In genomic region chr6:82506526-82506925, GRCh38 we compare ENCODE assay signal across 20 cellular contexts.
"Had no signal": no experiment of that assay in that cellular context is flagged by ENCODE, and none has a peak within 500 bp of the region (broad histone marks: within the 10 kb centered on the region; RNA-seq: fewer than 3 reads in every experiment).

No MANE protein-coding gene starts in this region.

- H3K9me3 Mint-ChIP-seq: activated naive CD8-positive, alpha-beta T cell treated with anti-CD3 and anti-CD28 coated beads, Interleukin-2, amount 50 U/mL, for 24 hours had no signal

- H3K36me3 ChIP-seq: ascending aorta, cardiac muscle cell, left ventricle myocardium inferior, transverse colon had no signal

- H3K4me3 ChIP-seq: ascending aorta, cardiac muscle cell, hepatocyte, left ventricle myocardium inferior, transverse colon had no signal

- H3K4me3 Mint-ChIP-seq: activated naive CD4-positive, alpha-beta T cell treated with anti-CD3 and anti-CD28 coated beads for 36 hours; activated naive CD8-positive, alpha-beta T cell treated with anti-CD3 and anti-CD28 coated beads, Interleukin-2, amount 50 U/mL, for 24 hours; natural killer cell treated with Interleukin-12 subunit alpha and Interleukin-12 subunit beta and Interleukin-15 and Interleukin-18, amount 100 ng/mL, for 72 hours; T-helper 2 cell treated with Interferon-gamma antibody and Interleukin-4, amounts not matched to agents 5 μg/mL and 100 μg/mL, for 36 hours had no signal

- H3K9me3 ChIP-seq: ascending aorta, left ventricle myocardium inferior, transverse colon had no signal

- ATAC-seq: activated naive CD8-positive, alpha-beta T cell treated with anti-CD3 and anti-CD28 coated beads, Interleukin-2, amount 50 U/mL, for 24 hours; natural killer cell treated with Interleukin-12 subunit alpha and Interleukin-12 subunit beta and Interleukin-15 and Interleukin-18, amount 100 ng/mL, for 72 hours; right cardiac atrium; stimulated activated naive CD8-positive, alpha-beta T cell treated with anti-CD3 and anti-CD28 coated beads, Interleukin-15, Interleukin-2, amounts not matched to agents 100 U/mL and 50 U/mL, for 24 hours had no signal

- DNase-seq: activated CD4-positive, CD25-positive, alpha-beta regulatory T cell treated with anti-CD3 and anti-CD28 coated beads, Interleukin-2, amount 50 U/mL, for 72 hours; activated naive CD4-positive, alpha-beta T cell treated with anti-CD3 and anti-CD28 coated beads for 36 hours; activated naive CD8-positive, alpha-beta T cell treated with anti-CD3 and anti-CD28 coated beads, Interleukin-2, amount 50 U/mL, for 24 hours; activated T-cell treated with anti-CD3 and anti-CD28 coated beads for 4 hours; erythroblast; kidney; left ventricle myocardium inferior; mesendoderm; occipital lobe; right cardiac atrium; small intestine; stimulated activated naive CD8-positive, alpha-beta T cell treated with anti-CD3 and anti-CD28 coated beads, Interleukin-15, Interleukin-2, amounts not matched to agents 100 U/mL and 50 U/mL, for 24 hours; SW 1271; transverse colon had no signal

- H3K4me1 ChIP-seq: ascending aorta, left ventricle myocardium inferior, transverse colon had no signal

- H3K36me3 Mint-ChIP-seq: natural killer cell treated with Interleukin-12 subunit alpha and Interleukin-12 subunit beta and Interleukin-15 and Interleukin-18, amount 100 ng/mL, for 72 hours had no signal

- H3K27me3 ChIP-seq: ascending aorta, cardiac muscle cell, hepatocyte, transverse colon had no signal

- H3K4me1 Mint-ChIP-seq: activated naive CD8-positive, alpha-beta T cell treated with anti-CD3 and anti-CD28 coated beads, Interleukin-2, amount 50 U/mL, for 24 hours had no signal

- H3K27ac ChIP-seq: ascending aorta, cardiac muscle cell, hepatocyte, left ventricle myocardium inferior, transverse colon had no signal

- H3K27ac Mint-ChIP-seq: activated naive CD4-positive, alpha-beta T cell treated with anti-CD3 and anti-CD28 coated beads for 36 hours; activated naive CD8-positive, alpha-beta T cell treated with anti-CD3 and anti-CD28 coated beads, Interleukin-2, amount 50 U/mL, for 24 hours; natural killer cell treated with Interleukin-12 subunit alpha and Interleukin-12 subunit beta and Interleukin-15 and Interleukin-18, amount 100 ng/mL, for 72 hours; progenitor cell of endocrine pancreas; T-helper 2 cell treated with Interferon-gamma antibody and Interleukin-4, amounts not matched to agents 5 μg/mL and 100 μg/mL, for 36 hours had no signal

- H3K27me3 Mint-ChIP-seq: activated naive CD8-positive, alpha-beta T cell treated with anti-CD3 and anti-CD28 coated beads, Interleukin-2, amount 50 U/mL, for 24 hours; natural killer cell treated with Interleukin-12 subunit alpha and Interleukin-12 subunit beta and Interleukin-15 and Interleukin-18, amount 100 ng/mL, for 72 hours; progenitor cell of endocrine pancreas had no signal
